Comparison of ENCODE assay signal across 8 cellular contexts in the genomic region with DNA sequence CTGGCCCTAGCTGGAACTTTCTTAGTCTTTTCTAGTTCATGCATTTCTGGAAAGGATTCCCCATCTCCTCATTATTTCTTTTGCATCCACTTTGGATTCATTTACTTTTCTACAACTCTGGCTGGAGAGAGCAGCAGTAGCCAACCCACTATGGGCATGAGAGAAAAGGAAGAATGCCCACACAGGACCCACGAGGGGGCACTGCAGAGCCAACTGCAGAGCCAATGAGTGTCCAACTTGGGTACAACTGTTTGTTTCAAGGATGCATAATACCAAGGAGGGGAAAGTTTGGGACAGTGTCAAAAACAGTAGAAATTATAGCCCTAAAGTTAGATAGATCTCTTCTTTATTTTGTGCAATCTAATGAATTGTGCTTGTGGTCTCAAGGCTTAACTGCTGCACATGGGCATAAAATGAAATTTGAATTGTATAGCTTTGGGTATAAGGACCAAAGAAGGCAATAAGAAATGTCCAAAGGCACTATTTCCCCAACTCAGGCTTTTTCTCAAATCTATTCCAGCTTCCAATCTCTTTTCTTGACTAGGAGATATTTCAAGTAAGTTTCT.
DNase-seq lines count a peak whose midpoint lies in the region; ATAC-seq, FAIRE-seq and TF ChIP-seq lines count a peak whose summit lies in the region.

No MANE protein-coding gene starts in this region.

- H3K27me3 Mint-ChIP-seq in astrocyte (ENCODE audit: low read depth, unreplicated experiment), result no peaks in the 10 kb centered on the region

- no peak overlapping the region for H3K27ac ChIP-seq in DOHH2 (ENCODE audit: low read depth, low read length)
- H3K27ac ChIP-seq in astrocyte (ENCODE audit: low read depth, low read length), result no peak overlapping the region
- no peak overlapping the region for H3K27ac ChIP-seq in lower lobe of right lung

- H3K36me3 Mint-ChIP-seq in astrocyte (ENCODE audit: low read depth, unreplicated experiment), result peaks cover 21% of the 10 kb centered on the region

- H3K4me2 ChIP-seq in DOHH2 (ENCODE audit: low read length) (no peak overlapping the region), astrocyte (ENCODE audit: low read length) (no peak overlapping the region)

- peak; percentile 85 for TF ChIP-seq CTCF in DOHH2 (IDR thresholded peaks at IDR 0.05; ENCODE audit: low read depth, low read length, poor library complexity, severe bottlenecking)
- peak; percentile 38 for TF ChIP-seq CTCF in astrocyte (IDR thresholded peaks at IDR 0.05; ENCODE audit: insufficient read depth, low read depth, low read length)
- TF ChIP-seq CTCF in lower lobe of right lung (IDR thresholded peaks at IDR 0.05), result peak; percentile 45

- no peaks in the 10 kb centered on the region for H3K79me2 ChIP-seq in DOHH2 (ENCODE audit: control insufficient read depth, low read length)
- H3K79me2 ChIP-seq in astrocyte (ENCODE audit: insufficient read depth, low read length), result no peaks in the 10 kb centered on the region

- FAIRE-seq in astrocyte (lab: Jason Lieb, UNC), result no peak

- no peak overlapping the region for H2AFZ ChIP-seq in astrocyte (ENCODE audit: low read depth, low read length)

- intact Hi-C loops in lower lobe of right lung (cut with DNase I), result loop anchor here (5.0 kb wide), 1 partner anchor 237 kb away; no protein-coding TSS in a partner anchor

- H3K9me3 Mint-ChIP-seq in astrocyte (ENCODE audit: unreplicated experiment), result no peaks in the 10 kb centered on the region

- ATAC-seq in HG02588 (IDR thresholded peaks at IDR 0.05; ENCODE audit: unreplicated experiment) (peak; percentile 61), lower lobe of right lung (peak; percentile 68 to 82), GM19328 (IDR thresholded peaks at IDR 0.05; ENCODE audit: unreplicated experiment) (no peak)

- H3K4me3 ChIP-seq in DOHH2 (ENCODE audit: low read length) (no peak overlapping the region), astrocyte (ENCODE audit: insufficient read depth, low read depth, low read length) (no peak overlapping the region), lower lobe of right lung (no peak overlapping the region)

- H3F3A ChIP-seq in DOHH2 (ENCODE audit: control insufficient read depth, insufficient read depth), result no peaks in the 10 kb centered on the region

- H4K20me1 ChIP-seq in DOHH2 (ENCODE audit: control insufficient read depth, insufficient read depth, low read depth, low read length), result no peaks in the 10 kb centered on the region
- no peaks in the 10 kb centered on the region for H4K20me1 ChIP-seq in astrocyte (ENCODE audit: insufficient read depth, low read length)

- DNase-seq in astrocyte (ENCODE audit: low read depth) (no peak), lower lobe of right lung (no peak), MV-4-11 (lab: John Stamatoyannopoulos, UW) (no peak), activated gamma-delta T cell (lab: John Stamatoyannopoulos, UW) (no peak), HK-2 (ENCODE audit: unreplicated experiment) (no peak)

- H3K4me1 Mint-ChIP-seq in astrocyte (ENCODE audit: low read depth, unreplicated experiment), result peaks cover 8% of the 10 kb centered on the region

- H3K4me3 Mint-ChIP-seq in astrocyte (ENCODE audit: unreplicated experiment), result no peak overlapping the region

- peaks cover 51% of the 10 kb centered on the region for H3K4me1 ChIP-seq in DOHH2 (ENCODE audit: control insufficient read depth, low read length)
- H3K4me1 ChIP-seq in astrocyte (ENCODE audit: insufficient read depth, low read length), result no peaks in the 10 kb centered on the region
- H3K4me1 ChIP-seq in lower lobe of right lung, result no peaks in the 10 kb centered on the region

- H3K9me2 ChIP-seq in DOHH2 (replicated peaks; ENCODE audit: control insufficient read depth, low read length), result no peaks in the 10 kb centered on the region

- no peaks in the 10 kb centered on the region for H3K9me3 ChIP-seq in DOHH2 (ENCODE audit: control insufficient read depth, insufficient read depth, low read length)
- H3K9me3 ChIP-seq in astrocyte (ENCODE audit: insufficient read depth, low read depth, low read length), result no peaks in the 10 kb centered on the region
- no peaks in the 10 kb centered on the region for H3K9me3 ChIP-seq in lower lobe of right lung

- H3K27me3 ChIP-seq in DOHH2 (ENCODE audit: control insufficient read depth, low read length), result no peaks in the 10 kb centered on the region
- H3K27me3 ChIP-seq in astrocyte (ENCODE audit: insufficient read depth, low read length), result no peaks in the 10 kb centered on the region
- no peaks in the 10 kb centered on the region for H3K27me3 ChIP-seq in lower lobe of right lung (ENCODE audit: low read depth)

- no peak overlapping the region for H3K9ac ChIP-seq in astrocyte (ENCODE audit: low read length)

- H3K27ac Mint-ChIP-seq in astrocyte (ENCODE audit: unreplicated experiment), result no peak overlapping the region

- H3K36me3 ChIP-seq in DOHH2 (ENCODE audit: control insufficient read depth, low read length), result peaks cover 8% of the 10 kb centered on the region; the same call in 1 of the 2 replicates
- H3K36me3 ChIP-seq in astrocyte (ENCODE audit: insufficient read depth, low read length), result no peaks in the 10 kb centered on the region
- no peaks in the 10 kb centered on the region for H3K36me3 ChIP-seq in lower lobe of right lung
